28 cellular contexts compared by ENCODE assay signal in genomic region chr15:82697735-82698407, GRCh38. TPM values are rescaled to one million over a fixed set of nuclear protein-coding genes. Genes with fewer than 3 reads are reported as not detected.
"Had no signal": no experiment of that assay in that cellular context is flagged by ENCODE, and none has a peak within 500 bp of the region (broad histone marks: within the 10 kb centered on the region; RNA-seq: fewer than 3 reads in every experiment).

No MANE protein-coding gene starts in this region.

- H3K36me3 ChIP-seq: left lung, lower lobe of right lung, neural progenitor cell, neutrophil, ovary, right atrium auricular region, right lobe of liver, tibial nerve, uterus had no signal

- H2AFZ ChIP-seq: neural progenitor cell had no signal

- DNase-seq: hippocampal formation; kidney; left colon; left lung; lower lobe of right lung; mammary epithelial cell; mesenchymal stem cell; naive B cell; occipital lobe; ovary; right lobe of liver; stimulated activated CD4-positive, alpha-beta T cell treated with anti-CD3 and anti-CD28 coated beads, Interleukin-1b, Interleukin-23, amount 100 ng/mL, for 48 hours; stimulated activated CD4-positive, alpha-beta T cell treated with anti-CD3 and anti-CD28 coated beads, Interleukin-2, amount 100 ng/mL, for 48 hours; stimulated activated CD4-positive, alpha-beta T cell treated with anti-CD3 and anti-CD28 coated beads, Interleukin-4, amount 100 ng/mL, for 4 hours; stimulated activated CD8-positive, alpha-beta memory T cell treated with anti-CD3 and anti-CD28 coated beads, Interleukin-4, amount 100 ng/mL, for 48 hours; stimulated activated naive CD4-positive, alpha-beta T cell treated with Interleukin-2 at 50 U/mL for 16 hours; stimulated activated naive CD8-positive, alpha-beta T cell treated with anti-CD3 and anti-CD28 coated beads, Interleukin-15, amount 100 ng/mL, for 72 hours; substantia nigra; uterus had no signal

- H3K4me2 ChIP-seq: neural progenitor cell, smooth muscle cell had no signal

- H3K9me3 ChIP-seq: left lung, lower lobe of right lung, neutrophil, ovary, right atrium auricular region, right lobe of liver, tibial nerve, uterus had no signal

- ATAC-seq: left colon; left lung; stimulated activated memory B cell treated with anti-CD40 and anti-IgM and Interleukin-4, amounts not matched to agents 10 μg/mL and 1 μg/mL and 100 μg/mL, for 72 hours; stimulated activated naive CD8-positive, alpha-beta T cell treated with anti-CD3 and anti-CD28 coated beads, Interleukin-15, amount 100 ng/mL, for 72 hours had no signal

- H3K27ac ChIP-seq: left lung, lower lobe of right lung, neural progenitor cell, neutrophil, ovary, right atrium auricular region, right lobe of liver, tibial nerve, uterus had no signal

- H3K4me3 ChIP-seq: left lung, lower lobe of right lung, neural progenitor cell, ovary, right atrium auricular region, right lobe of liver, smooth muscle cell, tibial nerve, uterus had no signal

- H3K27me3 ChIP-seq: neural progenitor cell, ovary, right atrium auricular region, right lobe of liver, tibial nerve, uterus had no signal

- H3K4me1 ChIP-seq: left lung, lower lobe of right lung, right atrium auricular region, right lobe of liver, tibial nerve, uterus had no signal

RNA-seq across cellular contexts. Expression of gene AP3B2, which starts 11.8 kb away (rescaled TPM):
- total RNA-seq: pulmonary artery endothelial cell, skeletal muscle tissue had no signal

RNA-seq across cellular contexts. Expression of gene CPEB1, which starts 50.7 kb away (rescaled TPM):
- total RNA-seq: mononuclear cell, right lobe of liver had no signal
